16 cellular contexts compared by ENCODE assay signal in genomic region chr9:129832957-129833356, GRCh38. TPM values are rescaled to one million over a fixed set of nuclear protein-coding genes. Genes with fewer than 3 reads are reported as not detected.
A peak's percentile ranks its signal among the peaks of the same experiment; 100 is the strongest.
DNase-seq lines count a peak whose midpoint lies in the region; ATAC-seq and TF ChIP-seq lines count a peak whose summit lies in the region.
"Had no signal": no experiment of that assay in that cellular context is flagged by ENCODE, and none has a peak within 500 bp of the region (broad histone marks: within the 10 kb centered on the region; RNA-seq: fewer than 3 reads in every experiment).

No MANE protein-coding gene starts in this region.

- no peak overlapping the region for H2AFZ ChIP-seq in GM23248

- in situ Hi-C loops in GM23248 (cut with MboI): no loop called here

- H3K36me3 Mint-ChIP-seq in CD4-positive, alpha-beta memory T cell: peaks cover 32 to 81% of the 10 kb centered on the region in 2 donors
- H3K36me3 Mint-ChIP-seq in activated T-helper 1 cell treated with anti-CD3 and anti-CD28 coated beads, Interleukin-12 subunit alpha, Interleukin-12 subunit beta, Interleukin-2, Interleukin-4 antibody, amounts not matched to agents 30 ng/mL and 10 ng/mL and 1 ng/mL, durations not matched to agents 14 hours and 24 hours and 36 hours (ENCODE audit: low read depth): peaks cover 45% of the 10 kb centered on the region
- H3K36me3 Mint-ChIP-seq in naive B cell: peaks cover 0 to 9% of the 10 kb centered on the region in 2 donors

- H3K9me3 Mint-ChIP-seq in CD4-positive, alpha-beta memory T cell: no peaks in the 10 kb centered on the region
- no peaks in the 10 kb centered on the region for H3K9me3 Mint-ChIP-seq in activated T-helper 1 cell treated with anti-CD3 and anti-CD28 coated beads, Interleukin-12 subunit alpha, Interleukin-12 subunit beta, Interleukin-2, Interleukin-4 antibody, amounts not matched to agents 30 ng/mL and 10 ng/mL and 1 ng/mL, durations not matched to agents 14 hours and 24 hours and 36 hours
- no peaks in the 10 kb centered on the region for H3K9me3 Mint-ChIP-seq in naive B cell

- H3K79me2 ChIP-seq in GM23248 (ENCODE audit: insufficient read depth): peaks cover 45% of the 10 kb centered on the region

- no peak overlapping the region for H3K9ac ChIP-seq in GM23248

- WGBS in GM23248 (ENCODE audit: low coverage in 1 of 2, low lambda C conversion rate in 2 of 2, missing lambda C conversion rate in 2 of 2), 2 experiments: 87 to 94% methylated on average over 2 of the region's 2 CpGs

- CTCF ChIA-PET in CD4-positive, alpha-beta memory T cell (lab: Charles Lee; ENCODE audit: partially characterized antibody): no interaction called here
- CTCF ChIA-PET in GM10248 (lab: Yijun Ruan, JAX): no interaction called here

- H3K27me3 ChIP-seq in CD4-positive, alpha-beta memory T cell (ENCODE audit: insufficient read depth, low read length): no peaks in the 10 kb centered on the region
- no peaks in the 10 kb centered on the region for H3K27me3 ChIP-seq in GM23248 (replicated peaks; ENCODE audit: insufficient read depth)
- H3K27me3 ChIP-seq: pancreas, thyroid gland had no signal

- peaks cover 26 to 46% (median 38%) of the 10 kb centered on the region in 4 donors for H3K4me1 Mint-ChIP-seq in CD4-positive, alpha-beta memory T cell
- peaks cover 33% of the 10 kb centered on the region for H3K4me1 Mint-ChIP-seq in activated T-helper 1 cell treated with anti-CD3 and anti-CD28 coated beads, Interleukin-12 subunit alpha, Interleukin-12 subunit beta, Interleukin-2, Interleukin-4 antibody, amounts not matched to agents 30 ng/mL and 10 ng/mL and 1 ng/mL, durations not matched to agents 14 hours and 24 hours and 36 hours (ENCODE audit: low read depth)
- peaks cover 31 to 44% (median 43%) of the 10 kb centered on the region in 3 donors for H3K4me1 Mint-ChIP-seq in naive B cell

- peaks cover 37% of the 10 kb centered on the region for H3K4me1 ChIP-seq in CD4-positive, alpha-beta memory T cell (ENCODE audit: insufficient read depth, low read length)
- peaks cover 21% of the 10 kb centered on the region for H3K4me1 ChIP-seq in GM23248 (ENCODE audit: insufficient read depth)

- peak overlapping the region in 6 of 7 donors; percentile 53 to 99 (median 74) for H3K27ac Mint-ChIP-seq in CD4-positive, alpha-beta memory T cell
- peak overlapping the region; percentile 8 for H3K27ac Mint-ChIP-seq in activated T-helper 1 cell treated with anti-CD3 and anti-CD28 coated beads, Interleukin-12 subunit alpha, Interleukin-12 subunit beta, Interleukin-2, Interleukin-4 antibody, amounts not matched to agents 30 ng/mL and 10 ng/mL and 1 ng/mL, durations not matched to agents 14 hours and 24 hours and 36 hours
- H3K27ac Mint-ChIP-seq in naive B cell: peak overlapping the region in 5 of 6 donors; percentile 73 to 100 (median 78)

- no peaks in the 10 kb centered on the region for H3K9me3 ChIP-seq in CD4-positive, alpha-beta memory T cell (ENCODE audit: control insufficient read depth in 1 of 2, low read length in 2 of 2)
- no peaks in the 10 kb centered on the region for H3K9me3 ChIP-seq in GM23248 (ENCODE audit: low read depth)
- H3K9me3 ChIP-seq: pancreas, thyroid gland had no signal

- POLR2A ChIA-PET in CD4-positive, alpha-beta memory T cell (lab: Charles Lee; ENCODE audit: partially characterized antibody): interaction anchor here (0.7 to 10.4 kb wide), 6 partner anchors 9 to 208 kb away, joined by 3 to 221 read pairs (median 23); partner anchors contain the start of gene TOR1A
- POLR2A ChIA-PET in GM10248 (lab: Yijun Ruan, JAX): no interaction called here

- no peak overlapping the region for H3K4me2 ChIP-seq in GM23248 (ENCODE audit: unreplicated experiment)

- no peak for DNase-seq in CD4-positive, alpha-beta memory T cell
- DNase-seq in GM23248: peak; percentile 42
- no peak for DNase-seq in activated T-helper 1 cell treated with anti-CD3 and anti-CD28 coated beads, Interleukin-12 subunit alpha, Interleukin-12 subunit beta, Interleukin-2, Interleukin-4 antibody, amounts not matched to agents 30 ng/mL and 10 ng/mL and 1 ng/mL, durations not matched to agents 14 hours and 24 hours and 36 hours (ENCODE audit: low spot score)
- no peak for DNase-seq in naive B cell
- no peak for DNase-seq in GM10266 (ENCODE audit: extremely low spot score)
- no peak for DNase-seq in GM10248 (ENCODE audit: extremely low spot score)
- no peak for DNase-seq in D341Med (ENCODE audit: low spot score)
- DNase-seq: activated CD8-positive, alpha-beta memory T cell treated with anti-CD3 and anti-CD28 coated beads for 24 hours; central memory CD4-positive, alpha-beta T cell; effector memory CD4-positive, alpha-beta T cell; NCI-H2081; NCI-H526 treated with DMSO at 0.1 percent for 48 hours; pancreas; stimulated activated CD4-positive, alpha-beta T cell treated with anti-CD3 and anti-CD28 coated beads, Interleukin-4, amount 100 ng/mL, for 4 hours; thyroid gland had no signal

- H4K20me1 ChIP-seq in GM23248 (ENCODE audit: insufficient read depth): no peaks in the 10 kb centered on the region

- no peak for TF ChIP-seq CTCF in GM10266 (IDR thresholded peaks at IDR 0.05; ENCODE audit: control insufficient read depth, insufficient read depth, low read depth, missing control alignments)
- no peak for TF ChIP-seq CTCF in GM10248 (IDR thresholded peaks at IDR 0.05; ENCODE audit: control extremely low read depth, extremely low read depth, low read depth, missing control alignments)

- intact Hi-C loops in CD4-positive, alpha-beta memory T cell (cut with micrococcal nuclease): no loop called here
- intact Hi-C loops in activated T-helper 1 cell treated with anti-CD3 and anti-CD28 coated beads, Interleukin-12 subunit alpha, Interleukin-12 subunit beta, Interleukin-2, Interleukin-4 antibody, amounts not matched to agents 30 ng/mL and 10 ng/mL and 1 ng/mL, durations not matched to agents 14 hours and 24 hours and 36 hours (cut with micrococcal nuclease): no loop called here

- no peak overlapping the region for H3K4me3 ChIP-seq in CD4-positive, alpha-beta memory T cell (ENCODE audit: low read length in 2 of 2)
- H3K4me3 ChIP-seq in GM23248: no peak overlapping the region
- H3K4me3 ChIP-seq: pancreas, thyroid gland had no signal

- H3K4me3 Mint-ChIP-seq in CD4-positive, alpha-beta memory T cell: peak overlapping the region in 5 of 8 donors; percentile 79 to 99 (median 98)
- peak overlapping the region; percentile 97 for H3K4me3 Mint-ChIP-seq in activated T-helper 1 cell treated with anti-CD3 and anti-CD28 coated beads, Interleukin-12 subunit alpha, Interleukin-12 subunit beta, Interleukin-2, Interleukin-4 antibody, amounts not matched to agents 30 ng/mL and 10 ng/mL and 1 ng/mL, durations not matched to agents 14 hours and 24 hours and 36 hours
- peak overlapping the region in 5 of 8 donors; percentile 25 to 98 (median 84) for H3K4me3 Mint-ChIP-seq in naive B cell

- H3K27me3 Mint-ChIP-seq in CD4-positive, alpha-beta memory T cell: no peaks in the 10 kb centered on the region
- no peaks in the 10 kb centered on the region for H3K27me3 Mint-ChIP-seq in activated T-helper 1 cell treated with anti-CD3 and anti-CD28 coated beads, Interleukin-12 subunit alpha, Interleukin-12 subunit beta, Interleukin-2, Interleukin-4 antibody, amounts not matched to agents 30 ng/mL and 10 ng/mL and 1 ng/mL, durations not matched to agents 14 hours and 24 hours and 36 hours (ENCODE audit: insufficient read depth)
- no peaks in the 10 kb centered on the region for H3K27me3 Mint-ChIP-seq in naive B cell
- H3K27me3 Mint-ChIP-seq: B cell had no signal

- ATAC-seq in naive B cell (ENCODE audit: low read depth in 2 of 2): no peak
- ATAC-seq: pancreas had no signal

- peak overlapping the region; percentile 92 for H3K27ac ChIP-seq in CD4-positive, alpha-beta memory T cell (ENCODE audit: low read depth, low read length)
- no peak overlapping the region for H3K27ac ChIP-seq in GM23248
- H3K27ac ChIP-seq: pancreas, thyroid gland had no signal

- H3K9me2 ChIP-seq in GM23248 (ENCODE audit: insufficient read depth): no peaks in the 10 kb centered on the region

- peaks cover 54% of the 10 kb centered on the region for H3K36me3 ChIP-seq in CD4-positive, alpha-beta memory T cell (ENCODE audit: insufficient read depth, low read length)
- peaks cover 24% of the 10 kb centered on the region; the same call in 1 of the 2 replicates for H3K36me3 ChIP-seq in GM23248 (ENCODE audit: low read depth)

- peaks cover 18% of the 10 kb centered on the region; the same call in 1 of the 2 replicates for H3F3A ChIP-seq in GM23248 (ENCODE audit: insufficient read depth)

RNA-seq across cellular contexts. Expression of gene C9orf78, which starts 2.1 kb away (rescaled TPM):
- total RNA-seq in CD4-positive, alpha-beta memory T cell: 10 to 100 TPM; 95.5 to 96.9 TPM
- polyA plus RNA-seq in CD4-positive, alpha-beta memory T cell: 100 to 1,000 TPM; 204 to 206 TPM
- total RNA-seq in GM23248 (2014; rRNA removed; shearing (Covaris generic)): 46.8 and 66.0 TPM in 2 replicates
- polyA plus RNA-seq in GM23248 (2016; fragmentation: Nextera tagmentation; extraction: Ambion mirVana) (79.7 and 80.7 TPM in 2 replicates), naive B cell (ENCODE audit: low read depth in 6 of 6) (100 to 1,000 TPM; 100 to 148 (median 120) TPM)
- 64.0 and 67.4 TPM in 2 replicates for total RNA-seq in activated T-helper 1 cell treated with anti-CD3 and anti-CD28 coated beads, Interleukin-12 subunit alpha, Interleukin-12 subunit beta, Interleukin-2, Interleukin-4 antibody, amounts not matched to agents 30 ng/mL and 10 ng/mL and 1 ng/mL, durations not matched to agents 14 hours and 24 hours and 36 hours

RNA-seq across cellular contexts. Expression of gene USP20, which starts 2.3 kb away (rescaled TPM):
- total RNA-seq in CD4-positive, alpha-beta memory T cell: 100 to 1,000 TPM; 123 to 132 TPM
- 10 to 100 TPM; 36.5 to 55.9 TPM for polyA plus RNA-seq in CD4-positive, alpha-beta memory T cell
- 7.3 and 10.3 TPM in 2 replicates for total RNA-seq in GM23248 (2014; rRNA removed; shearing (Covaris generic))
- polyA plus RNA-seq in GM23248 (2016; fragmentation: Nextera tagmentation; extraction: Ambion mirVana): 15.7 and 15.8 TPM in 2 replicates
- total RNA-seq in activated T-helper 1 cell treated with anti-CD3 and anti-CD28 coated beads, Interleukin-12 subunit alpha, Interleukin-12 subunit beta, Interleukin-2, Interleukin-4 antibody, amounts not matched to agents 30 ng/mL and 10 ng/mL and 1 ng/mL, durations not matched to agents 14 hours and 24 hours and 36 hours: 47.9 and 50.2 TPM in 2 replicates
- 10 to 100 TPM; 12.7 to 23.9 (median 14.9) TPM for polyA plus RNA-seq in naive B cell (ENCODE audit: low read depth in 6 of 6)

RNA-seq across cellular contexts. Expression of gene TOR1A, which starts 9.0 kb away (rescaled TPM):
- 10 to 100 TPM; 39.8 to 41.9 TPM for total RNA-seq in CD4-positive, alpha-beta memory T cell
- 10 to 100 TPM; 66.3 to 82.5 TPM for polyA plus RNA-seq in CD4-positive, alpha-beta memory T cell
- 63.6 and 73.6 TPM in 2 replicates for total RNA-seq in GM23248 (2014; rRNA removed; shearing (Covaris generic))
- 101 and 102 TPM in 2 replicates for polyA plus RNA-seq in GM23248 (2016; fragmentation: Nextera tagmentation; extraction: Ambion mirVana)
- total RNA-seq in activated T-helper 1 cell treated with anti-CD3 and anti-CD28 coated beads, Interleukin-12 subunit alpha, Interleukin-12 subunit beta, Interleukin-2, Interleukin-4 antibody, amounts not matched to agents 30 ng/mL and 10 ng/mL and 1 ng/mL, durations not matched to agents 14 hours and 24 hours and 36 hours: 61.3 and 62.1 TPM in 2 replicates
- polyA plus RNA-seq in naive B cell (ENCODE audit: low read depth in 6 of 6): 10 to 100 TPM; 47.1 to 70.0 (median 62.7) TPM

RNA-seq across cellular contexts. Expression of gene TOR1B, which starts 30.0 kb away (rescaled TPM):
- total RNA-seq in CD4-positive, alpha-beta memory T cell: 10 to 100 TPM; 29.5 to 33.0 TPM
- polyA plus RNA-seq in CD4-positive, alpha-beta memory T cell: 10 to 100 TPM; 17.5 to 24.4 TPM
- total RNA-seq in GM23248 (2014; rRNA removed; shearing (Covaris generic)): 47.6 and 55.1 TPM in 2 replicates
- polyA plus RNA-seq in GM23248 (2016; fragmentation: Nextera tagmentation; extraction: Ambion mirVana): 34.5 and 37.9 TPM in 2 replicates
- 21.9 and 25.6 TPM in 2 replicates for total RNA-seq in activated T-helper 1 cell treated with anti-CD3 and anti-CD28 coated beads, Interleukin-12 subunit alpha, Interleukin-12 subunit beta, Interleukin-2, Interleukin-4 antibody, amounts not matched to agents 30 ng/mL and 10 ng/mL and 1 ng/mL, durations not matched to agents 14 hours and 24 hours and 36 hours
- 10 to 100 TPM in 4 of 6 donors, 1 to 10 TPM in 2; 8.2 to 26.0 (median 12.3) TPM for polyA plus RNA-seq in naive B cell (ENCODE audit: low read depth in 6 of 6)

Comparison
In these comparisons a context has a peak if more than half of its experiments do, and no peak if none do; other contexts are left out.
1. H3K27ac Mint-ChIP-seq: peak in every context shown above with its lines; median percentile 78 in naive B cell; 74 in CD4-positive, alpha-beta memory T cell; 8 in activated T-helper 1 cell treated with anti-CD3 and anti-CD28 coated beads, Interleukin-12 subunit alpha, Interleukin-12 subunit beta, Interleukin-2, Interleukin-4 antibody, amounts not matched to agents 30 ng/mL and 10 ng/mL and 1 ng/mL, durations not matched to agents 14 hours and 24 hours and 36 hours.